ENCODE assay signal across 29 cellular contexts in the genomic region with DNA sequence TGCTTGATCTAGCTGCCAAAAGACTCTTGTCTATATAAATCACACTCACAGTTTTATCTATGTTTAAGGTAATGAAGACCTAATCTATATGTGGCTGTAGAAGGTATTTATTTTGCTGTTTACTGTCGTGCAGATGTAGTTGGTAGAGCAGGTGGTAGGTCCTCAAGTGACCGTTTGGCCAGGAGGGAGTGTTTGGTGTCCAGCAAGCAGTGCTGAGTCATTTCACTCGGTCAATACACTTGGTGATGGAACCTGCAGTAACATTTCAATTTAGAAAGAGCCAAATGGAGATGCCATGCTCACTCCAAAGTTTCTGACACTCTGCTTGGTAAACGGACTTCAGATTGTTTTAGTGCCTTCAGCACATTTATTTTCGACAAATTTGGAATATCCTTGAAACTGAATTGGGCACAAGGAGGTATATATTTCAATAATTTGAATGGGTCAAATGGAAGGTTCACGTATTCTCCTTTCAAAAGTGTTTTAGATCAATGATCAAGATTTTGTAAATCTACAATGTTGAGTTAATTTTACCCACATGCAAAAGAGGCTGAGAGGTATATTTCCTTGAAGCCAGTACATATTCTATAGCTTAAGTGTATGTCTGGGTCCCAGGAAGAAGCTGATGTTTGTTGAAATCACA. TPM values are rescaled to one million over a fixed set of nuclear protein-coding genes. Genes with fewer than 3 reads are reported as not detected.
A peak's percentile ranks its signal among the peaks of the same experiment; 100 is the strongest.
DNase-seq lines count a peak whose midpoint lies in the region; ATAC-seq and TF ChIP-seq lines count a peak whose summit lies in the region.
"Had no signal": no experiment of that assay in that cellular context is flagged by ENCODE, and none has a peak within 500 bp of the region (broad histone marks: within the 10 kb centered on the region; RNA-seq: fewer than 3 reads in every experiment).

No MANE protein-coding gene starts in this region.

- DNase-seq in GM23338 (ENCODE audit: low spot score) (no peak), PC-3 (peak; percentile 23), right lobe of liver (peak in 1 of 3 donors; percentile 63), hippocampal formation (lab: John Stamatoyannopoulos, UW) (no peak)
- no peak for DNase-seq in stimulated activated CD4-positive, alpha-beta T cell treated with anti-CD3 and anti-CD28 coated beads, Interleukin-4, amount 100 ng/mL, for 1 hour
- DNase-seq: activated CD4-positive, alpha-beta T cell treated with anti-CD3 and anti-CD28 coated beads for 48 hours; activated CD8-positive, alpha-beta memory T cell treated with anti-CD3 and anti-CD28 coated beads, Interleukin-2, amount 10 ng/mL, durations not matched to agents 7 days and 5 days; central memory CD4-positive, alpha-beta T cell; dermis blood vessel endothelial cell; GF-D8; glutamatergic neuron; GOT3; Kasumi-1; left colon; naive thymus-derived CD8-positive, alpha-beta T cell; NCI-H1048; NCI-H2081; NCI-H446 treated with DMSO at 0.1 percent for 48 hours; ovary; T-helper 1 cell had no signal

- H3K79me2 ChIP-seq in ACC112 (ENCODE audit: control insufficient read depth, insufficient read depth, low read length, unreplicated experiment) (no peaks in the 10 kb centered on the region), GM23338 (replicated peaks; ENCODE audit: insufficient read depth) (no peaks in the 10 kb centered on the region), PC-3 (ENCODE audit: low read length) (no peaks in the 10 kb centered on the region)

- H3K27ac Mint-ChIP-seq in GM23338: no peak overlapping the region
- H3K27ac Mint-ChIP-seq: activated naive CD8-positive, alpha-beta T cell had no signal

- H3K4me2 ChIP-seq in GM23338: no peak overlapping the region
- no peak overlapping the region for H3K4me2 ChIP-seq in PC-3 (ENCODE audit: low read length)

- H3K36me3 ChIP-seq in ACC112 (ENCODE audit: insufficient read depth, low read length) (no peaks in the 10 kb centered on the region), GM23338 (ENCODE audit: insufficient read depth) (no peaks in the 10 kb centered on the region), PC-3 (ENCODE audit: low read depth, low read length) (no peaks in the 10 kb centered on the region), right lobe of liver (no peaks in the 10 kb centered on the region)
- H3K36me3 ChIP-seq: ovary, vagina had no signal

- 44% methylated on average over 6 of the region's 6 CpGs for WGBS in right lobe of liver (ENCODE audit: insufficient coverage, low coverage, low lambda C conversion rate, missing lambda C conversion rate)

- no peak overlapping the region for H3K9ac ChIP-seq in PC-3 (ENCODE audit: low read length)

- no peaks in the 10 kb centered on the region for H3F3A ChIP-seq in GM23338 (replicated peaks; ENCODE audit: low read depth)
- no peaks in the 10 kb centered on the region for H3F3A ChIP-seq in PC-3 (ENCODE audit: low read length, unreplicated experiment)

- no peak for ATAC-seq in GM23338
- ATAC-seq in PC-3: no peak
- peak; percentile 26 to 62 (median 42) for ATAC-seq in right lobe of liver
- ATAC-seq in GM18867 (IDR thresholded peaks at IDR 0.05; ENCODE audit: unreplicated experiment): no peak

- H3K4me3 Mint-ChIP-seq in GM23338: no peak overlapping the region
- H3K4me3 Mint-ChIP-seq: activated CD8-positive, alpha-beta memory T cell treated with anti-CD3 and anti-CD28 coated beads, Interleukin-2, amount 10 ng/mL, durations not matched to agents 7 days and 5 days; activated naive CD8-positive, alpha-beta T cell; naive thymus-derived CD8-positive, alpha-beta T cell had no signal

- peaks cover 6% of the 10 kb centered on the region for H3K4me1 Mint-ChIP-seq in GM23338

- TF ChIP-seq POLR2A in right lobe of liver (IDR thresholded peaks at IDR 0.05): no peak

- CTCF ChIA-PET in PC-3 (lab: Charles Lee): no interaction called here

- POLR2A ChIA-PET in PC-3 (lab: Charles Lee; ENCODE audit: unreplicated experiment): no interaction called here

- intact Hi-C loops in PC-3 (cut with micrococcal nuclease) (no loop called here), right lobe of liver (cut with DNase I) (loop anchor here (5.0 to 10.0 kb wide), 4 partner anchors 100 to 183 kb away; a partner anchor contains a TSS)

- H3K4me1 ChIP-seq in ACC112 (ENCODE audit: control insufficient read depth, insufficient read depth, low read length, unreplicated experiment) (peaks cover 13% of the 10 kb centered on the region), GM23338 (ENCODE audit: insufficient read depth) (no peaks in the 10 kb centered on the region), PC-3 (ENCODE audit: insufficient read depth, low read length) (0 out of 2 replicates have a peak, but pooled peaks cover 4% of the 10 kb centered on the region), right lobe of liver (peaks cover 0 to 39% (median 16%) of the 10 kb centered on the region in 4 donors)
- H3K4me1 ChIP-seq: vagina had no signal

- H3K4me3 ChIP-seq in ACC112 (ENCODE audit: low read depth, low read length) (no peak overlapping the region), GM23338 (no peak overlapping the region), PC-3 (ENCODE audit: low read length) (no peak overlapping the region), right lobe of liver (no peak overlapping the region)
- H3K4me3 ChIP-seq: ovary, vagina had no signal

- H3K27me3 ChIP-seq in ACC112 (ENCODE audit: insufficient read depth, low read length): no peaks in the 10 kb centered on the region
- no peaks in the 10 kb centered on the region for H3K27me3 ChIP-seq in GM23338 (ENCODE audit: insufficient read depth)
- H3K27me3 ChIP-seq in PC-3 (ENCODE audit: low read length): no peaks in the 10 kb centered on the region
- H3K27me3 ChIP-seq in right lobe of liver: no peaks in the 10 kb centered on the region
- H3K27me3 ChIP-seq: ovary, vagina had no signal

- no peaks in the 10 kb centered on the region for H3K36me3 Mint-ChIP-seq in GM23338 (ENCODE audit: low read depth)
- H3K36me3 Mint-ChIP-seq: activated CD8-positive, alpha-beta memory T cell treated with anti-CD3 and anti-CD28 coated beads, Interleukin-2, amount 10 ng/mL, durations not matched to agents 7 days and 5 days; activated naive CD8-positive, alpha-beta T cell; naive thymus-derived CD8-positive, alpha-beta T cell had no signal

- H3K27ac ChIP-seq in ACC112 (ENCODE audit: low read depth, low read length) (no peak overlapping the region), GM23338 (ENCODE audit: low read depth) (no peak overlapping the region), PC-3 (ENCODE audit: low read length) (no peak overlapping the region), right lobe of liver (peak overlapping the region in 1 of 3 donors; percentile 14)
- H3K27ac ChIP-seq: ovary, vagina had no signal

- BruUV-seq in PC-3 (replicated peaks; lab: Mats Ljungman, UMichigan): no TSS peak

- H4K20me1 ChIP-seq in GM23338 (replicated peaks; ENCODE audit: insufficient read depth) (no peaks in the 10 kb centered on the region), PC-3 (ENCODE audit: low read length) (no peaks in the 10 kb centered on the region)

- peak overlapping the region; percentile 26 for H2AFZ ChIP-seq in ACC112 (ENCODE audit: low read length, unreplicated experiment)
- H2AFZ ChIP-seq in GM23338: 0 out of 2 replicates have a peak overlapping the region, but pooled peaks have one; percentile 18
- H2AFZ ChIP-seq in PC-3 (ENCODE audit: low read length): no peak overlapping the region

- no peaks in the 10 kb centered on the region for H3K9me3 Mint-ChIP-seq in GM23338
- H3K9me3 Mint-ChIP-seq: activated T-helper 2 cell treated with anti-CD3 and anti-CD28 coated beads, Interferon-gamma antibody, Interleukin-2, Interleukin-4, amounts not matched to agents 10 μg/mL and 5 μg/mL and 100 μg/mL, durations not matched to agents 14 hours and 24 hours and 36 hours; naive thymus-derived CD8-positive, alpha-beta T cell had no signal

- H3K9me3 ChIP-seq in PC-3 (ENCODE audit: low read length): no peaks in the 10 kb centered on the region
- no peaks in the 10 kb centered on the region for H3K9me3 ChIP-seq in right lobe of liver
- H3K9me3 ChIP-seq: ovary, vagina had no signal

- TF ChIP-seq CTCF in GM23338 (conservative IDR thresholded peaks at IDR 0.05; ENCODE audit: low read depth in 2 of 2): no peak
- no peak for TF ChIP-seq CTCF in PC-3 (conservative IDR thresholded peaks at IDR 0.05; ENCODE audit: low read depth, low read length)
- TF ChIP-seq CTCF in right lobe of liver (IDR thresholded peaks at IDR 0.05): no peak

- H3K9me2 ChIP-seq in GM23338 (ENCODE audit: insufficient read depth) (no peaks in the 10 kb centered on the region), PC-3 (replicated peaks; ENCODE audit: low read length) (no peaks in the 10 kb centered on the region)

- peaks cover 5% of the 10 kb centered on the region for H3K27me3 Mint-ChIP-seq in GM23338 (ENCODE audit: insufficient read depth, low read depth, poor library complexity)
- H3K27me3 Mint-ChIP-seq: activated naive CD8-positive, alpha-beta T cell; naive thymus-derived CD8-positive, alpha-beta T cell had no signal

TF ChIP-seq in GM23338, 12 proteins besides CTCF, POLR2A, EP300 and RAD21 (continues in another document):
- TF ChIP-seq JUNB (IDR thresholded peaks at IDR 0.05; ENCODE audit: unreplicated experiment) (no peak), ZNF114 (CRISPR knock-in tag; IDR thresholded peaks at IDR 0.05) (no peak), EZH2 (IDR thresholded peaks at IDR 0.05; ENCODE audit: low read depth, unreplicated experiment) (no peak)
- TF ChIP-seq, protein P1, sequence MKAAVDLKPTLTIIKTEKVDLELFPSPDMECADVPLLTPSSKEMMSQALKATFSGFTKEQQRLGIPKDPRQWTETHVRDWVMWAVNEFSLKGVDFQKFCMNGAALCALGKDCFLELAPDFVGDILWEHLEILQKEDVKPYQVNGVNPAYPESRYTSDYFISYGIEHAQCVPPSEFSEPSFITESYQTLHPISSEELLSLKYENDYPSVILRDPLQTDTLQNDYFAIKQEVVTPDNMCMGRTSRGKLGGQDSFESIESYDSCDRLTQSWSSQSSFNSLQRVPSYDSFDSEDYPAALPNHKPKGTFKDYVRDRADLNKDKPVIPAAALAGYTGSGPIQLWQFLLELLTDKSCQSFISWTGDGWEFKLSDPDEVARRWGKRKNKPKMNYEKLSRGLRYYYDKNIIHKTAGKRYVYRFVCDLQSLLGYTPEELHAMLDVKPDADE (IDR thresholded peaks at IDR 0.05): no peak

RNA-seq across cellular contexts. Expression of a gene that starts 7.5 kb away (rescaled TPM):
- total RNA-seq in GM23338 (2014; rRNA removed; shearing (Covaris generic)): 0.24 TPM in 1 of 2 replicates, not detected in the other
- polyA plus RNA-seq in GM23338 (2016; fragmentation: Nextera tagmentation; extraction: Ambion mirVana): 0.42 TPM in 1 of 2 replicates, not detected in the other
- total RNA-seq in PC-3 (2014; rRNA removed): not detected in 2 replicates
- total RNA-seq in right lobe of liver: 1 to 10 TPM in 1 of 6 experiments, under 1 TPM in 4, not detected in 1; 0.25 to 1.8 (median 0.72) TPM
- total RNA-seq: dermis blood vessel endothelial cell, endothelial cell of umbilical vein, vagina had no signal
- polyA plus RNA-seq: endothelial cell of umbilical vein had no signal

RNA-seq across cellular contexts. Expression of a gene that starts 42.2 kb away (rescaled TPM):
- not detected in 2 replicates for total RNA-seq in GM23338 (2014; rRNA removed; shearing (Covaris generic))
- 0.23 and 0.55 TPM in 2 replicates for polyA plus RNA-seq in GM23338 (2016; fragmentation: Nextera tagmentation; extraction: Ambion mirVana)
- total RNA-seq in PC-3 (2014; rRNA removed) (not detected in 2 replicates), right lobe of liver (not detected)
- total RNA-seq: astrocyte; dermis blood vessel endothelial cell; endothelial cell of umbilical vein; left colon; mesenteric fat pad; naive thymus-derived CD8-positive, alpha-beta T cell; ovary; sciatic nerve; vagina had no signal
- polyA plus RNA-seq: endothelial cell of umbilical vein had no signal

Comparison
In these comparisons a context has a peak if more than half of its experiments do, and no peak if none do; other contexts are left out.
1. ATAC-seq: peak in right lobe of liver (4 of 4); none in GM23338 (single experiment), PC-3 (single experiment) and GM18867 (single experiment).